ENCODE assay signal across 9 cellular contexts in the genomic region with DNA sequence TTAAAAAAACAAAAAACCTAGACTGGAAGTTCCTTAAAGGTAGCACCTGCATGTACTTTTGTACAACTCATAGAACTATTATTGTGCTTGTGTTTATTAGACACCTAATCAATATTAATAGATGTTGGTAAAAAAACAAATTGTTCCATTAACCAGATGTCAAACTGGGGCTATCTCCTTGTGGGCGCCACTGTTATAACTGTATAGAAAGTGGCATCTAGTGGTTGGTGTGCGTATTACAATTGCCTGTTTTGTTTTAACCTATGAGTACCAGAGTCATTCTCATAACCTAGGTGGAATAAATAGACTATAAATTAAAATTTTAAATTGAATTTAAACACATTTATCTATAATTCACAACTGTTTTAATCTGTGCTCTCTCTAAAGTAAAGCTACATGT.
DNase-seq lines count a peak whose midpoint lies in the region; ATAC-seq and TF ChIP-seq lines count a peak whose summit lies in the region.
"Had no signal": no experiment of that assay in that cellular context is flagged by ENCODE, and none has a peak within 500 bp of the region (broad histone marks: within the 10 kb centered on the region; RNA-seq: fewer than 3 reads in every experiment).

No MANE protein-coding gene starts in this region.

- DNase-seq in DMS53 (lab: John Stamatoyannopoulos, UW) (peak; percentile 66), NCI-H526 treated with DMSO at 0.1 percent for 48 hours (lab: John Stamatoyannopoulos, UW) (peak; percentile 33), dorsolateral prefrontal cortex (no peak), ovary (no peak), T-cell (no peak), NCI-H524 treated with DMSO at 0.1 percent for 48 hours (lab: John Stamatoyannopoulos, UW) (no peak)
- DNase-seq: naive B cell had no signal

- no peak overlapping the region for H3K27ac Mint-ChIP-seq in T-cell
- H3K27ac Mint-ChIP-seq: naive B cell had no signal

- no peaks in the 10 kb centered on the region for H3K9me3 ChIP-seq in ovary

- TF ChIP-seq CTCF in dorsolateral prefrontal cortex (IDR thresholded peaks at IDR 0.05 in 54 of 56, conservative IDR thresholded peaks at IDR 0.05 in 2 of 56; ENCODE audit: low read depth in 1 of 56, partially characterized antibody in 56 of 56): peak in 55 of 56 donors; percentile 37 to 87 (median 68)
- peak in 2 of 3 donors; percentile 51 to 53 for TF ChIP-seq CTCF in ovary (IDR thresholded peaks at IDR 0.05)

- no peak overlapping the region for H3K4me3 Mint-ChIP-seq in T-cell
- H3K4me3 Mint-ChIP-seq: naive B cell had no signal

- WGBS in ovary, 3 donors: 28 to 33% (median 33%) methylated on average over 2 of the region's 2 CpGs

- ATAC-seq in GM19324 (IDR thresholded peaks at IDR 0.05; ENCODE audit: low FRiP score, unreplicated experiment): peak; percentile 72
- peak; percentile 95 for ATAC-seq in HG03342 (IDR thresholded peaks at IDR 0.05; ENCODE audit: unreplicated experiment)
- ATAC-seq in T-cell (replicated peaks in 1 of 4): no peak

- peaks cover 0 to 39% (median 8%) of the 10 kb centered on the region in 45 donors for H3K27me3 ChIP-seq in dorsolateral prefrontal cortex
- H3K27me3 ChIP-seq in ovary: no peaks in the 10 kb centered on the region

- CTCF ChIA-PET in T-cell (lab: Charles Lee): no interaction called here

- intact Hi-C loops in dorsolateral prefrontal cortex (cut with DNase I): loop anchor here (5.0 to 10.0 kb wide), 2 partner anchors 312 to 315 kb away; no protein-coding TSS in a partner anchor
- intact Hi-C loops in ovary (cut with DNase I): no loop called here

- TF ChIP-seq EP300 in ovary (IDR thresholded peaks at IDR 0.05): no peak

- no peaks in the 10 kb centered on the region for H3K27me3 Mint-ChIP-seq in T-cell
- H3K27me3 Mint-ChIP-seq: naive B cell had no signal

- no peaks in the 10 kb centered on the region for H3K36me3 Mint-ChIP-seq in T-cell
- H3K36me3 Mint-ChIP-seq: naive B cell had no signal

- no peaks in the 10 kb centered on the region for H3K4me1 Mint-ChIP-seq in T-cell
- H3K4me1 Mint-ChIP-seq: naive B cell had no signal

- no peak overlapping the region for H3K27ac ChIP-seq in dorsolateral prefrontal cortex
- no peak overlapping the region for H3K27ac ChIP-seq in ovary

- H3K36me3 ChIP-seq in ovary: no peaks in the 10 kb centered on the region

- TF ChIP-seq POLR2A in ovary (IDR thresholded peaks at IDR 0.05): no peak

- H3K4me3 ChIP-seq in dorsolateral prefrontal cortex: no peak overlapping the region
- H3K4me3 ChIP-seq in ovary: no peak overlapping the region

- H3K9me3 Mint-ChIP-seq in T-cell: no peaks in the 10 kb centered on the region

- no peaks in the 10 kb centered on the region for H3K4me1 ChIP-seq in ovary (ENCODE audit: insufficient read depth)

- POLR2A ChIA-PET in T-cell (lab: Charles Lee): no interaction called here

Comparison
In these comparisons a context has a peak if more than half of its experiments do, and no peak if none do; other contexts are left out.
1. DNase-seq: peak in DMS53 (single experiment) and NCI-H526 treated with DMSO at 0.1 percent for 48 hours (single experiment); none in dorsolateral prefrontal cortex (0 of 10), ovary (0 of 5), T-cell (0 of 34) and NCI-H524 treated with DMSO at 0.1 percent for 48 hours (single experiment).
2. ATAC-seq: peak in GM19324 (single experiment) and HG03342 (single experiment); none in T-cell (0 of 4).
3. intact Hi-C loops: an anchor here in dorsolateral prefrontal cortex (5.0 to 10.0 kb wide); none called in ovary.